10 cellular contexts compared by ENCODE assay signal in the genomic region with DNA sequence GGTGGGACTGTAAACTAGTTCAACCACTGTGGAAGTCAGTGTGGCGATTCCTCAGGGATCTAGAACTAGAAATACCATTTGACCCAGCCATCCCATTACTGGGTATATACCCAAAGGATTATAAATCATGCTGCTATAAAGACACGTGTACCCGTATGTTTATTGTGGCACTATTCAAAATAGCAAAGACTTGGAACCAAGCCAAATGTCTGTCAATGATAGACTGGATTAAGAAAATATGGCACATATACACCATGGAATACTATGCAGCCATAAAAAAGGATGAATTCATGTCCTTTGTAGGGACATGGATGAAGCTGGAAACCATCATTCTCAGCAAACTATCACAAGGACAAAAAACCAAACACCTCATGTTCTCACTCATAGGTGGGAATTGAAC. TPM values are rescaled to one million over a fixed set of nuclear protein-coding genes. Genes with fewer than 3 reads are reported as not detected.
"Had no signal": no experiment of that assay in that cellular context is flagged by ENCODE, and none has a peak within 500 bp of the region (broad histone marks: within the 10 kb centered on the region; RNA-seq: fewer than 3 reads in every experiment).

No MANE protein-coding gene starts in this region.

RNA-seq across cellular contexts. Expression of a gene that starts 11.9 kb away (rescaled TPM):
- total RNA-seq: stomach, subcutaneous adipose tissue, temporal lobe, testis, thoracic aorta, thyroid gland, vagina had no signal
- polyA plus RNA-seq: stomach had no signal

RNA-seq across cellular contexts. Expression of a gene that starts 37.1 kb away (rescaled TPM):
- total RNA-seq: temporal lobe, thoracic aorta, thyroid gland, upper lobe of right lung, ureter, urinary bladder, vagina had no signal
